Comparison of ENCODE assay signal across 12 cellular contexts in the genomic region with DNA sequence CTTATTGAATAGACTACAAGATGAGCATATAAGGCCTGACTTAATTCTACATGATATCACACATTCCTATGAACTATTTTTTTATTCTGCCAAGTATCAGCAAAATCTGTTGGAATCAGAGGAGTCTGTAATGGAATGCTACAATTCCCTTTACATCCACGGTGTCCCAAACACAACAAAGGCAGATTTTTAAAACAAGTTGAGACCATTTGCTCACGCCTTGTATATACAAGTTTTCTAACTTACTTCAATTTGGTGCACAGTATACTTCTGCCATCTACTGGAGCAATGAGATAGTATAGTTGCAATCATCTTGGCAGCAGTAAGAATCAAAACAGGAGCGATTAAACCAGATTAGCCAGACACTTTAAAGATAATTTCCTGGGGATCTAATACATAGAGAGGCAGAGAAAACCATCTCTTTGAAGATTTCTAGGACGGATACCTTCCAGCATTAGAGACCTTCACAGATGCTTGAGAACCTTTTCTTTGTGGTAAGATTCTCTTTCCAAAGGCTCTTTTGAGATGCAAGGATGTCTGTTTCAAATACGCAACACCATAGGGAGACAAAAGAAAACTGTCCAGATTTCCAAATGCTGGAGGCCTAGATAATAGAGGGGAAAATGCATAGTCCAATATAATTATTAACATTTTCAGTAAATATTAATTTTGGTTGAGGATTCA.
DNase-seq lines count a peak whose midpoint lies in the region; ATAC-seq and TF ChIP-seq lines count a peak whose summit lies in the region.
"Had no signal": no experiment of that assay in that cellular context is flagged by ENCODE, and none has a peak within 500 bp of the region (broad histone marks: within the 10 kb centered on the region; RNA-seq: fewer than 3 reads in every experiment).

No MANE protein-coding gene starts in this region.

- H3K36me3 Mint-ChIP-seq in MCF 10A (ENCODE audit: insufficient read depth, unreplicated experiment): no peaks in the 10 kb centered on the region
- H3K36me3 Mint-ChIP-seq: CD4-positive, CD25-positive, alpha-beta regulatory T cell had no signal

- H3K4me3 Mint-ChIP-seq in MCF 10A (ENCODE audit: unreplicated experiment): no peak overlapping the region
- H3K4me3 Mint-ChIP-seq: CD4-positive, CD25-positive, alpha-beta regulatory T cell had no signal

- TF ChIP-seq CTCF in MCF 10A (IDR thresholded peaks at IDR 0.05; ENCODE audit: unreplicated experiment): peak; percentile 40
- peak in 1 of 3 donors; percentile 14 for TF ChIP-seq CTCF in breast epithelium (IDR thresholded peaks at IDR 0.05)

- H3K27ac Mint-ChIP-seq in MCF 10A (ENCODE audit: low read depth, unreplicated experiment): no peak overlapping the region
- H3K27ac Mint-ChIP-seq: CD4-positive, CD25-positive, alpha-beta regulatory T cell had no signal

- no peak overlapping the region for H3K27ac ChIP-seq in breast epithelium
- H3K27ac ChIP-seq: HL-60 had no signal

- H3K4me1 Mint-ChIP-seq in MCF 10A (ENCODE audit: insufficient read depth, unreplicated experiment): no peaks in the 10 kb centered on the region
- H3K4me1 Mint-ChIP-seq: CD4-positive, CD25-positive, alpha-beta regulatory T cell had no signal

- CTCF ChIA-PET in MCF 10A (lab: Yijun Ruan, JAX): no interaction called here

- intact Hi-C loops in MCF 10A (cut with micrococcal nuclease): loop anchor here (1.0 kb wide), 1 partner anchor 162 kb away; no protein-coding TSS in a partner anchor
- intact Hi-C loops in breast epithelium (cut with DNase I; ENCODE audit: low total_unique reads): no loop called here
- intact Hi-C loops in cardiac septum (cut with DNase I): no loop called here

- no peaks in the 10 kb centered on the region for H3K4me1 ChIP-seq in breast epithelium

- no TSS peak for BruUV-seq in MCF 10A (replicated peaks; lab: Mats Ljungman, UMichigan)

- H3K36me3 ChIP-seq in breast epithelium: no peaks in the 10 kb centered on the region

- H3K9me3 Mint-ChIP-seq in MCF 10A (ENCODE audit: unreplicated experiment): no peaks in the 10 kb centered on the region

- DNase-seq in MCF 10A (ENCODE audit: unreplicated experiment) (peak; percentile 36), breast epithelium (ENCODE audit: low spot score in 2 of 2) (no peak), NCI-H69 (lab: John Stamatoyannopoulos, UW) (peak; percentile 63), erythroblast (lab: John Stamatoyannopoulos, UW) (peak; percentile 1 to 6), activated T-cell treated with anti-CD3 and anti-CD28 coated beads for 4 hours (no peak), cardiac septum (ENCODE audit: low spot score) (no peak), NCI-H128 (lab: John Stamatoyannopoulos, UW; ENCODE audit: unreplicated experiment) (no peak)
- DNase-seq: CD4-positive, CD25-positive, alpha-beta regulatory T cell; glutamatergic neuron; stimulated activated CD4-positive, alpha-beta T cell treated with anti-CD3 and anti-CD28 coated beads, Interleukin-2, amount 100 ng/mL, for 24 hours had no signal

- no peak overlapping the region for H3K4me3 ChIP-seq in breast epithelium

- no peaks in the 10 kb centered on the region for H3K9me3 ChIP-seq in breast epithelium

- H3K27me3 Mint-ChIP-seq in MCF 10A (ENCODE audit: insufficient read depth, unreplicated experiment): no peaks in the 10 kb centered on the region
- H3K27me3 Mint-ChIP-seq: CD4-positive, CD25-positive, alpha-beta regulatory T cell had no signal

- no peak for TF ChIP-seq POLR2A in breast epithelium (IDR thresholded peaks at IDR 0.05)
- TF ChIP-seq POLR2A in erythroblast (IDR thresholded peaks at IDR 0.05; ENCODE audit: low read length): no peak

- POLR2A ChIA-PET in MCF 10A (lab: Yijun Ruan, JAX): no interaction called here

- no peaks in the 10 kb centered on the region for H3K27me3 ChIP-seq in breast epithelium

- ATAC-seq in GM18873 (IDR thresholded peaks at IDR 0.05; ENCODE audit: low FRiP score, unreplicated experiment): no peak

Comparison
In these comparisons a context has a peak if more than half of its experiments do, and no peak if none do; other contexts are left out.
1. DNase-seq: peak in MCF 10A (single experiment), NCI-H69 (single experiment) and erythroblast (2 of 2); none in breast epithelium (0 of 2), activated T-cell treated with anti-CD3 and anti-CD28 coated beads for 4 hours (single experiment), cardiac septum (single experiment) and NCI-H128 (single experiment).